27 cellular contexts compared by ENCODE assay signal in the genomic region with DNA sequence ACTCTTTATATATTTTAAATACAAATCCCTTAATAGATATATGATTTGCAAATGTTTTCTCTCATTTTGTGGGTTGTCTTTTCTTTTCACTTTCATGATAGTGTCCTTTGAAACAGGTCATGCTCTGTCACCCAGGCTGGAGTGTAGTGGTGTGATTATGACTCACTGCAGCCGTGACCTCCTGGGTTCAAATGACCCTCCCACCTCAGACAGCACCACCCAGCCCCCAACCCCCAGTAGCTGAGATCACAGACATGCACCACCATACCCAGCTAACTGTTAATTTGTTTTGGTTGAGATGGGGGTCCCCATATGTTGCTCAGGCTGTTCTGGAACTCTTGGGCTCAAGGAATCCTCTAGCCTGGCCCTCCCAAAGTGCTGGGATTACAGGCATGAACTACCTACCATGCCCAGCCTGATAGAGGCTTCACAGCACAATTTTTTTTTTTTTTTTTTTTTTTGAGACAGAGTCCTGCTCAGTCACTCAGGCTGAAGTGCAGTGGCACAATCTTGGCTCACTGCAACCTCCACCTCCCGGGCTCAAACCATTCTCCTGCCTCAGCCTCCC. TPM values are rescaled to one million over a fixed set of nuclear protein-coding genes. Genes with fewer than 3 reads are reported as not detected.
DNase-seq lines count a peak whose midpoint lies in the region; ATAC-seq, FAIRE-seq and TF ChIP-seq lines count a peak whose summit lies in the region.
"Had no signal": no experiment of that assay in that cellular context is flagged by ENCODE, and none has a peak within 500 bp of the region (broad histone marks: within the 10 kb centered on the region; RNA-seq: fewer than 3 reads in every experiment).

No MANE protein-coding gene starts in this region.

- H3K27me3 ChIP-seq in pancreas, result no peaks in the 10 kb centered on the region
- H3K27me3 ChIP-seq: BLaER1, body of pancreas, dorsolateral prefrontal cortex, suprapubic skin, vagina had no signal

- H3K36me3 ChIP-seq in pancreas, result no peaks in the 10 kb centered on the region
- H3K36me3 ChIP-seq: BLaER1, prostate gland, suprapubic skin, vagina had no signal

- peak; percentile 65 for DNase-seq in Caki2 (ENCODE audit: low read depth)
- DNase-seq in natural killer cell treated with Interleukin-12 subunit alpha and Interleukin-12 subunit beta and Interleukin-15 and Interleukin-18, amount 100 ng/mL, for 72 hours (ENCODE audit: low spot score), result peak; percentile 71
- DNase-seq in activated T-cell treated with anti-CD3 and anti-CD28 coated beads, Interleukin-2, amount 50 U/mL, for 48 hours, result no peak
- no peak for DNase-seq in D341Med (ENCODE audit: low spot score)
- DNase-seq in pancreas, result no peak
- DNase-seq: activated B cell treated with CpG ODN at 0.5 μM for 24 hours; activated effector memory CD4-positive, alpha-beta T cell treated with anti-CD3 and anti-CD28 coated beads, Interleukin-2, amount 50 U/mL, for 16 hours; body of pancreas; Caco-2; cerebellar nuclear complex; dorsolateral prefrontal cortex; GM23248; KBM-7; kidney; NCI-H187 treated with DMSO at 0.1 percent for 48 hours; NCI-H69; Right ventricle myocardium superior had no signal

- 58 to 82% (median 75%) methylated on average over 2 of the region's 2 CpGs for WGBS in adipose tissue, 3 donors
- WGBS in pancreas, 2 donors, result 81 to 88% methylated on average over 2 of the region's 2 CpGs

- H3K4me3 ChIP-seq in pancreas, result no peak overlapping the region
- H3K4me3 ChIP-seq: BLaER1, body of pancreas, dorsolateral prefrontal cortex, GM23248, prostate gland, suprapubic skin, vagina had no signal

- H3K4me1 ChIP-seq in pancreas, result peaks cover 0 to under 1% (median 0%) of the 10 kb centered on the region in 3 donors
- H3K4me1 ChIP-seq: BLaER1, body of pancreas, Caco-2, prostate gland, suprapubic skin, vagina had no signal

- H3K27ac ChIP-seq in adipose tissue (ENCODE audit: low read depth, low read length) (peak overlapping the region; percentile 9), pancreas (no peak overlapping the region)
- H3K27ac ChIP-seq: BLaER1, body of pancreas, dorsolateral prefrontal cortex, GM23248, prostate gland, suprapubic skin, vagina had no signal

- H3K36me3 Mint-ChIP-seq in natural killer cell treated with Interleukin-12 subunit alpha and Interleukin-12 subunit beta and Interleukin-15 and Interleukin-18, amount 100 ng/mL, for 72 hours, result no peaks in the 10 kb centered on the region

- in situ Hi-C loops in Caki2 (cut with HindIII; ENCODE audit: low pct_unique_long_range_greater_than_20kb, low sequenced_read_pairs), result no loop called here

- FAIRE-seq in pancreas (lab: Jason Lieb, UNC), result no peak
- FAIRE-seq: kidney had no signal

- H3K9me3 ChIP-seq in pancreas, result no peaks in the 10 kb centered on the region
- H3K9me3 ChIP-seq: BLaER1, body of pancreas, prostate gland, suprapubic skin, vagina had no signal

- no peaks in the 10 kb centered on the region for H3K9me3 Mint-ChIP-seq in natural killer cell treated with Interleukin-12 subunit alpha and Interleukin-12 subunit beta and Interleukin-15 and Interleukin-18, amount 100 ng/mL, for 72 hours
- H3K9me3 Mint-ChIP-seq: activated B cell treated with CpG ODN at 0.5 μM for 24 hours had no signal

- peak; percentile 56 for ATAC-seq in GM18511 (IDR thresholded peaks at IDR 0.05; ENCODE audit: unreplicated experiment)
- peak; percentile 92 to 94 for ATAC-seq in natural killer cell treated with Interleukin-12 subunit alpha and Interleukin-12 subunit beta and Interleukin-15 and Interleukin-18, amount 100 ng/mL, for 72 hours
- no peak for ATAC-seq in GM18909 (IDR thresholded peaks at IDR 0.05; ENCODE audit: poor library complexity, unreplicated experiment)
- ATAC-seq in pancreas, result no peak
- ATAC-seq: body of pancreas had no signal

- intact Hi-C loops in pancreas (cut with DNase I), result no loop called here

- H3K27ac Mint-ChIP-seq in natural killer cell treated with Interleukin-12 subunit alpha and Interleukin-12 subunit beta and Interleukin-15 and Interleukin-18, amount 100 ng/mL, for 72 hours, result peak overlapping the region in 1 of 2 donors; percentile 85
- H3K27ac Mint-ChIP-seq: activated B cell treated with CpG ODN at 0.5 μM for 24 hours had no signal

- H3K4me1 Mint-ChIP-seq in natural killer cell treated with Interleukin-12 subunit alpha and Interleukin-12 subunit beta and Interleukin-15 and Interleukin-18, amount 100 ng/mL, for 72 hours (ENCODE audit: low read depth in 2 of 2), result peaks cover 22 to 33% of the 10 kb centered on the region in 2 donors
- H3K4me1 Mint-ChIP-seq: activated B cell treated with CpG ODN at 0.5 μM for 24 hours had no signal

- H3K4me3 Mint-ChIP-seq in natural killer cell treated with Interleukin-12 subunit alpha and Interleukin-12 subunit beta and Interleukin-15 and Interleukin-18, amount 100 ng/mL, for 72 hours, result peak overlapping the region; percentile 41
- H3K4me3 Mint-ChIP-seq: activated B cell treated with CpG ODN at 0.5 μM for 24 hours had no signal

- H3K27me3 Mint-ChIP-seq in natural killer cell treated with Interleukin-12 subunit alpha and Interleukin-12 subunit beta and Interleukin-15 and Interleukin-18, amount 100 ng/mL, for 72 hours, result no peaks in the 10 kb centered on the region
- H3K27me3 Mint-ChIP-seq: activated B cell treated with CpG ODN at 0.5 μM for 24 hours had no signal

- TF ChIP-seq CTCF in pancreas (IDR thresholded peaks at IDR 0.05), result no peak

RNA-seq across cellular contexts. Expression of a gene that starts 18.5 kb away (rescaled TPM):
- not detected in 2 replicates for total RNA-seq in Caki2 (2014; rRNA removed; shearing (Covaris generic); ENCODE audit: low replicate concordance)
- not detected for polyA plus RNA-seq in adipose tissue
- not detected for total RNA-seq in natural killer cell treated with Interleukin-12 subunit alpha and Interleukin-12 subunit beta and Interleukin-15 and Interleukin-18, amount 100 ng/mL, for 72 hours
- total RNA-seq in pancreas, result not detected
- polyA plus RNA-seq in pancreas, result not detected
- total RNA-seq: activated B cell treated with CpG ODN at 0.5 μM for 24 hours, body of pancreas, Caco-2, glomerular endothelial cell, GM23248, kidney, lung microvascular endothelial cell, OCI-LY7, prostate gland, Right ventricle myocardium superior, vagina had no signal
- polyA plus RNA-seq: GM23248 had no signal

RNA-seq across cellular contexts. Expression of a gene that starts 26.4 kb away (rescaled TPM):
- 29.4 and 171 TPM in 2 replicates for total RNA-seq in Caki2 (2014; rRNA removed; shearing (Covaris generic); ENCODE audit: low replicate concordance)
- polyA plus RNA-seq in adipose tissue, result 10 to 100 TPM in 1 of 3 donors, 1 to 10 TPM in 2; 6.9 to 12.9 (median 9.6) TPM
- total RNA-seq in natural killer cell treated with Interleukin-12 subunit alpha and Interleukin-12 subunit beta and Interleukin-15 and Interleukin-18, amount 100 ng/mL, for 72 hours, result 10 to 100 TPM; 69.7 to 97.7 TPM
- total RNA-seq in pancreas, result 10 to 100 TPM; 31.9 to 48.4 (median 33.6) TPM
- polyA plus RNA-seq in pancreas, result 10 to 100 TPM in 1 of 2 donors, 1 to 10 TPM in 1; 4.6 to 12.9 TPM

Comparison
In these comparisons a context has a peak if more than half of its experiments do, and no peak if none do; other contexts are left out.
1. DNase-seq: peak in Caki2 (single experiment) and natural killer cell treated with Interleukin-12 subunit alpha and Interleukin-12 subunit beta and Interleukin-15 and Interleukin-18, amount 100 ng/mL, for 72 hours (single experiment); none in activated T-cell treated with anti-CD3 and anti-CD28 coated beads, Interleukin-2, amount 50 U/mL, for 48 hours (0 of 2), D341Med (single experiment) and pancreas (0 of 6).
2. ATAC-seq: peak in GM18511 (single experiment) and natural killer cell treated with Interleukin-12 subunit alpha and Interleukin-12 subunit beta and Interleukin-15 and Interleukin-18, amount 100 ng/mL, for 72 hours (2 of 2); none in GM18909 (single experiment) and pancreas (0 of 4).